2 cellular contexts compared by ENCODE assay signal in genomic region chr3:51670053-51670666, GRCh38.
TF ChIP-seq lines count a peak whose summit lies in the region.

No MANE protein-coding gene starts in this region.

TF ChIP-seq in SK-N-SH, 30 proteins besides CTCF, POLR2A, EP300 and RAD21 (continued from another document):
- TF ChIP-seq REST (IDR thresholded peaks at IDR 0.05; ENCODE audit: low read depth, low read length): no peak
- no peak for TF ChIP-seq FOXM1 (IDR thresholded peaks at IDR 0.05; ENCODE audit: low read depth)
- no peak for TF ChIP-seq RFX5 (IDR thresholded peaks at IDR 0.05; ENCODE audit: low read length)
- TF ChIP-seq NRF1 (IDR thresholded peaks at IDR 0.05; ENCODE audit: low read depth, low read length): no peak
- no peak for TF ChIP-seq RXRA (IDR thresholded peaks at IDR 0.05; ENCODE audit: borderline replicate concordance, low read depth)
- no peak for TF ChIP-seq ELF1 (IDR thresholded peaks at IDR 0.05)
- no peak for TF ChIP-seq USF1 (IDR thresholded peaks at IDR 0.05; ENCODE audit: borderline replicate concordance, low read depth)
- TF ChIP-seq, protein P1, sequence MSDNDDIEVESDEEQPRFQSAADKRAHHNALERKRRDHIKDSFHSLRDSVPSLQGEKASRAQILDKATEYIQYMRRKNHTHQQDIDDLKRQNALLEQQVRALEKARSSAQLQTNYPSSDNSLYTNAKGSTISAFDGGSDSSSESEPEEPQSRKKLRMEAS (IDR thresholded peaks at IDR 0.05; ENCODE audit: low read depth): no peak
- TF ChIP-seq YY1 (IDR thresholded peaks at IDR 0.05; ENCODE audit: low read depth): no peak
- no peak for TF ChIP-seq FOXJ3 (CRISPR knock-in tag; IDR thresholded peaks at IDR 0.05)
- TF ChIP-seq TCF12 (IDR thresholded peaks at IDR 0.05): no peak

TF ChIP-seq in SK-N-SH treated with all-trans-retinoic acid at 6 μM for 48 hours, 23 proteins besides CTCF, POLR2A, EP300 and RAD21 (continued from another document):
- TF ChIP-seq, protein P2, sequence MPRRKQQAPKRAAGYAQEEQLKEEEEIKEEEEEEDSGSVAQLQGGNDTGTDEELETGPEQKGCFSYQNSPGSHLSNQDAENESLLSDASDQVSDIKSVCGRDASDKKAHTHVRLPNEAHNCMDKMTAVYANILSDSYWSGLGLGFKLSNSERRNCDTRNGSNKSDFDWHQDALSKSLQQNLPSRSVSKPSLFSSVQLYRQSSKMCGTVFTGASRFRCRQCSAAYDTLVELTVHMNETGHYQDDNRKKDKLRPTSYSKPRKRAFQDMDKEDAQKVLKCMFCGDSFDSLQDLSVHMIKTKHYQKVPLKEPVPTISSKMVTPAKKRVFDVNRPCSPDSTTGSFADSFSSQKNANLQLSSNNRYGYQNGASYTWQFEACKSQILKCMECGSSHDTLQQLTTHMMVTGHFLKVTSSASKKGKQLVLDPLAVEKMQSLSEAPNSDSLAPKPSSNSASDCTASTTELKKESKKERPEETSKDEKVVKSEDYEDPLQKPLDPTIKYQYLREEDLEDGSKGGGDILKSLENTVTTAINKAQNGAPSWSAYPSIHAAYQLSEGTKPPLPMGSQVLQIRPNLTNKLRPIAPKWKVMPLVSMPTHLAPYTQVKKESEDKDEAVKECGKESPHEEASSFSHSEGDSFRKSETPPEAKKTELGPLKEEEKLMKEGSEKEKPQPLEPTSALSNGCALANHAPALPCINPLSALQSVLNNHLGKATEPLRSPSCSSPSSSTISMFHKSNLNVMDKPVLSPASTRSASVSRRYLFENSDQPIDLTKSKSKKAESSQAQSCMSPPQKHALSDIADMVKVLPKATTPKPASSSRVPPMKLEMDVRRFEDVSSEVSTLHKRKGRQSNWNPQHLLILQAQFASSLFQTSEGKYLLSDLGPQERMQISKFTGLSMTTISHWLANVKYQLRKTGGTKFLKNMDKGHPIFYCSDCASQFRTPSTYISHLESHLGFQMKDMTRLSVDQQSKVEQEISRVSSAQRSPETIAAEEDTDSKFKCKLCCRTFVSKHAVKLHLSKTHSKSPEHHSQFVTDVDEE (CRISPR knock-in tag; IDR thresholded peaks at IDR 0.05): no peak
- TF ChIP-seq RARB (CRISPR knock-in tag; IDR thresholded peaks at IDR 0.05) (no peak), ARNTL (CRISPR knock-in tag; IDR thresholded peaks at IDR 0.05; ENCODE audit: borderline replicate concordance, low read depth) (no peak)
TF ChIP-seq in SK-N-SH treated with all-trans-retinoic acid at 6 μM for 48 hours: peak in this region for 0.
